In genomic region chr20:52416959-52417358, GRCh38 we compare ENCODE assay signal across 6 cellular contexts.
"Had no signal": no experiment of that assay in that cellular context is flagged by ENCODE, and none has a peak within 500 bp of the region (broad histone marks: within the 10 kb centered on the region; RNA-seq: fewer than 3 reads in every experiment).

No MANE protein-coding gene starts in this region.

- H3K4me2 ChIP-seq: GM23338 had no signal

- FAIRE-seq: H1, H54 had no signal

- DNase-seq: H9, HCEC 1CT, KG1 had no signal

- ATAC-seq: GM23338 had no signal

- H2AFZ ChIP-seq: GM23338 had no signal

- H3K4me3 ChIP-seq: GM23338 had no signal
